Comparison of ENCODE assay signal across 11 cellular contexts in the genomic region with DNA sequence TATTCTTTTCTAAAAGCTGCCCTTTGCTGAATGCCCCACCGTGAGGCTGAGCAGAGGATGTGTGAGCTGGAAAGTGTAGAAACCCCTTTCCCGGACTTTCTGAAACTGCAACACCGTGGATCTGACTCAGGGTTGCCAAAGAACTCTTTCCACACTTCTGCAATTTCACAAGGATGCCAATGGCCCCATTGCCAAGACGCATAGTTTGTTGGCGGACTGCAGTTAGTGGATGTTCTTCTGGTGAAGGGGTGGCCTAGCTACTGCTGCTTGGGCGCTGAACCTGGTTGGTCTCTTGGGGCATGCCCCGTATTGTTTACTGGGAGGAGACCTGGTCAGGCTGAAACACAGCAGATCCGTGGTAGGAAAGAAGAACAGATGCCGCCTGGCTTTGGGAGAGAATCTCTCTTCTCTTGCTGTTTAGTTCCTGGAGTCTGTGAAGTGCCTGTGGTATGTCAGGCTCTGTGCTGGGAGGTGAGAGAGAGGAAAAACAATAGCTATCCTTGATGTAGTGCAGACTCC. TPM values are rescaled to one million over a fixed set of nuclear protein-coding genes. Genes with fewer than 3 reads are reported as not detected.
DNase-seq lines count a peak whose midpoint lies in the region; ATAC-seq and TF ChIP-seq lines count a peak whose summit lies in the region.
"Had no signal": no experiment of that assay in that cellular context is flagged by ENCODE, and none has a peak within 500 bp of the region (broad histone marks: within the 10 kb centered on the region; RNA-seq: fewer than 3 reads in every experiment).

No MANE protein-coding gene starts in this region.

- H3K36me3 ChIP-seq in mammary epithelial cell (ENCODE audit: insufficient read depth, low read length) (peaks cover 6% of the 10 kb centered on the region), muscle layer of duodenum (ENCODE audit: control insufficient read depth in 1 of 2, insufficient read depth in 2 of 2, low read length in 2 of 2) (no peaks in the 10 kb centered on the region), vagina (no peaks in the 10 kb centered on the region)
- H3K36me3 ChIP-seq: pancreas had no signal

- TF ChIP-seq CTCF in mammary epithelial cell (conservative IDR thresholded peaks at IDR 0.05 in 1 of 2, IDR thresholded peaks at IDR 0.05 in 1 of 2; ENCODE audit: extremely low read depth in 1 of 2, insufficient read depth in 1 of 2, low read depth in 1 of 2, low read length in 2 of 2) (no peak), vagina (IDR thresholded peaks at IDR 0.05) (no peak)

- no peak overlapping the region for H3K9ac ChIP-seq in mammary epithelial cell (ENCODE audit: insufficient read depth, low read length)
- H3K9ac ChIP-seq: KMS-11 had no signal

- DNase-seq in Right ventricle myocardium inferior (ENCODE audit: missing footprints) (no peak), left ventricle myocardium superior (no peak), mammary epithelial cell (peak; percentile 21), vagina (ENCODE audit: extremely low spot score in 2 of 2) (no peak), KBM-7 (no peak), GDM1 (lab: John Stamatoyannopoulos, UW) (no peak)
- DNase-seq: COR-L47, pancreas had no signal

- H3K4me3 ChIP-seq in mammary epithelial cell (replicated peaks in 1 of 3; ENCODE audit: insufficient read depth in 1 of 3, low read depth in 2 of 3, low read length in 3 of 3) (no peak overlapping the region), muscle layer of duodenum (ENCODE audit: low read depth in 1 of 2, low read length in 2 of 2) (no peak overlapping the region), vagina (no peak overlapping the region)
- H3K4me3 ChIP-seq: pancreas had no signal

- ATAC-seq in Right ventricle myocardium inferior (peak; percentile 26), left ventricle myocardium superior (no peak), GM18909 (IDR thresholded peaks at IDR 0.05; ENCODE audit: poor library complexity, unreplicated experiment) (no peak)

- H4K20me1 ChIP-seq in mammary epithelial cell (ENCODE audit: insufficient read depth, low read length): no peaks in the 10 kb centered on the region

- no peak for TF ChIP-seq POLR2A in vagina (IDR thresholded peaks at IDR 0.05)

- H3K4me2 ChIP-seq in mammary epithelial cell (ENCODE audit: insufficient read depth, low read depth, low read length): no peak overlapping the region
- H3K4me2 ChIP-seq: KMS-11 had no signal

- no TSS peak for BruUV-seq in mammary epithelial cell (replicated peaks; lab: Mats Ljungman, UMichigan)

- dilution Hi-C loops in mammary epithelial cell (cut with HindIII; ENCODE audit: low sequenced_read_pairs): no loop called here

- WGBS in mammary epithelial cell (ENCODE audit: low coverage, missing lambda C conversion rate): 56% methylated on average over 9 of the region's 9 CpGs

- H3K27me3 ChIP-seq in mammary epithelial cell (ENCODE audit: insufficient read depth, low read length) (no peaks in the 10 kb centered on the region), muscle layer of duodenum (ENCODE audit: low read depth, low read length) (no peaks in the 10 kb centered on the region), vagina (no peaks in the 10 kb centered on the region)
- H3K27me3 ChIP-seq: pancreas had no signal

- H2AFZ ChIP-seq in mammary epithelial cell (ENCODE audit: low read depth, low read length): no peak overlapping the region

- in situ Hi-C loops in mammary epithelial cell (cut with MboI; ENCODE audit: low sequenced_read_pairs in 2 of 2): no loop called here
- in situ Hi-C loops in KBM-7 (cut with MboI; ENCODE audit: low pct_unique_long_range_greater_than_20kb, low sequenced_read_pairs): no loop called here

- H3K4me1 ChIP-seq in mammary epithelial cell (ENCODE audit: insufficient read depth, low read length) (peaks cover 12% of the 10 kb centered on the region), muscle layer of duodenum (ENCODE audit: control insufficient read depth in 1 of 2, insufficient read depth in 2 of 2, low read length in 2 of 2) (peaks cover 16 to 47% of the 10 kb centered on the region in 2 donors), vagina (peaks cover 30% of the 10 kb centered on the region)
- H3K4me1 ChIP-seq: pancreas had no signal

- no peaks in the 10 kb centered on the region for H3K9me3 ChIP-seq in mammary epithelial cell (replicated peaks; ENCODE audit: insufficient read depth, low read length)
- no peaks in the 10 kb centered on the region for H3K9me3 ChIP-seq in muscle layer of duodenum (ENCODE audit: control insufficient read depth in 1 of 2, low read length in 2 of 2)
- H3K9me3 ChIP-seq in vagina: no peaks in the 10 kb centered on the region
- H3K9me3 ChIP-seq: pancreas had no signal

- intact Hi-C loops in Right ventricle myocardium inferior (cut with DNase I): no loop called here
- intact Hi-C loops in left ventricle myocardium superior (cut with micrococcal nuclease): no loop called here
- intact Hi-C loops in mammary epithelial cell (cut with micrococcal nuclease): no loop called here
- intact Hi-C loops in vagina (cut with DNase I): no loop called here

- peaks cover 3% of the 10 kb centered on the region for H3K79me2 ChIP-seq in mammary epithelial cell (ENCODE audit: insufficient read depth, low read length)

- H3K27ac ChIP-seq in mammary epithelial cell (ENCODE audit: insufficient read depth, low read depth, low read length): no peak overlapping the region
- H3K27ac ChIP-seq in muscle layer of duodenum (ENCODE audit: low read length): peak overlapping the region; percentile 71
- peak overlapping the region; percentile 36 for H3K27ac ChIP-seq in vagina
- H3K27ac ChIP-seq: KMS-11, pancreas had no signal

- CTCF ChIA-PET in mammary epithelial cell (lab: Charles Lee; ENCODE audit: low non-redundant PET): no interaction called here

RNA-seq across cellular contexts. Expression of gene CD82, which starts 26.7 kb away (rescaled TPM):
- 47.7 TPM for total RNA-seq in Right ventricle myocardium inferior
- 58.0 TPM for total RNA-seq in left ventricle myocardium superior
- total RNA-seq in mammary epithelial cell: 100 to 1,000 TPM in 1 of 2 donors, 10 to 100 TPM in 1; 38.8 to 309 TPM
- polyA plus RNA-seq in mammary epithelial cell: 232 TPM
- polyA minus RNA-seq in mammary epithelial cell: 109 TPM
- 91.6 TPM for total RNA-seq in vagina
